In genomic region chr12:68675098-68675842, GRCh38 we compare ENCODE assay signal across 9 cellular contexts. TPM values are rescaled to one million over a fixed set of nuclear protein-coding genes. Genes with fewer than 3 reads are reported as not detected.
DNase-seq lines count a peak whose midpoint lies in the region; ATAC-seq and TF ChIP-seq lines count a peak whose summit lies in the region.
"Had no signal": no experiment of that assay in that cellular context is flagged by ENCODE, and none has a peak within 500 bp of the region (broad histone marks: within the 10 kb centered on the region; RNA-seq: fewer than 3 reads in every experiment).

No MANE protein-coding gene starts in this region.

- no peaks in the 10 kb centered on the region for H3K79me2 ChIP-seq in PC-3 (ENCODE audit: low read length)

- no peaks in the 10 kb centered on the region for H4K20me1 ChIP-seq in PC-3 (ENCODE audit: low read length)

- intact Hi-C loops in PC-3 (cut with micrococcal nuclease), result loop anchor here (5.0 to 10.0 kb wide), 2 partner anchors 343 to 450 kb away; partner anchors contain the start of genes IL26 and MDM1

- no peak for TF ChIP-seq CTCF in PC-3 (conservative IDR thresholded peaks at IDR 0.05; ENCODE audit: low read depth, low read length)

- DNase-seq in PC-3, result no peak
- DNase-seq in activated T-cell treated with anti-CD3 and anti-CD28 coated beads for 4 hours, result peak; percentile 42
- DNase-seq in left kidney (ENCODE audit: low read depth, low spot score), result peak; percentile 5
- peak; percentile 41 to 80 (median 70) for DNase-seq in stimulated activated naive CD4-positive, alpha-beta T cell (lab: John Stamatoyannopoulos, UW)
- DNase-seq in putamen (ENCODE audit: low spot score), result no peak
- DNase-seq: Kasumi-1 had no signal

- POLR2A ChIA-PET in PC-3 (lab: Charles Lee; ENCODE audit: unreplicated experiment), result interaction anchor here (0.5 kb wide), 1 partner anchor 27 kb away, joined by 3 read pairs; no protein-coding TSS in a partner anchor

- H3F3A ChIP-seq in PC-3 (ENCODE audit: low read length, unreplicated experiment), result peaks cover 4% of the 10 kb centered on the region

- H3K4me3 ChIP-seq in PC-3 (ENCODE audit: low read length), result no peak overlapping the region

- H3K9ac ChIP-seq in PC-3 (ENCODE audit: low read length), result no peak overlapping the region

- no peaks in the 10 kb centered on the region for H3K9me2 ChIP-seq in PC-3 (replicated peaks; ENCODE audit: low read length)

- no peaks in the 10 kb centered on the region for H3K27me3 ChIP-seq in PC-3 (ENCODE audit: low read length)

- H2AFZ ChIP-seq in PC-3 (ENCODE audit: low read length), result no peak overlapping the region

- BruUV-seq in PC-3 (replicated peaks; lab: Mats Ljungman, UMichigan), result no TSS peak

- peaks cover 10% of the 10 kb centered on the region; the same call in 1 of the 2 replicates for H3K4me1 ChIP-seq in PC-3 (ENCODE audit: insufficient read depth, low read length)

- H3K4me2 ChIP-seq in PC-3 (ENCODE audit: low read length), result peak overlapping the region; percentile 8; the same call in 1 of the 2 replicates

- CTCF ChIA-PET in PC-3 (lab: Charles Lee), result no interaction called here

- no peaks in the 10 kb centered on the region for H3K9me3 ChIP-seq in PC-3 (ENCODE audit: low read length)

- no peak overlapping the region for H3K27ac ChIP-seq in PC-3 (ENCODE audit: low read length)

- no peak for ATAC-seq in PC-3
- no peak for ATAC-seq in HG03097 (IDR thresholded peaks at IDR 0.05; ENCODE audit: low FRiP score, unreplicated experiment)
- no peak for ATAC-seq in HG03520 (IDR thresholded peaks at IDR 0.05; ENCODE audit: unreplicated experiment)
- ATAC-seq in GM18868 (IDR thresholded peaks at IDR 0.05; ENCODE audit: unreplicated experiment), result no peak

- no peaks in the 10 kb centered on the region for H3K36me3 ChIP-seq in PC-3 (ENCODE audit: low read depth, low read length)

RNA-seq across cellular contexts. Expression of gene NUP107, which starts 11.5 kb away (rescaled TPM):
- total RNA-seq in PC-3 (2014; rRNA removed), result 89.3 and 106 TPM in 2 replicates

Comparison
In these comparisons a context has a peak if more than half of its experiments do, and no peak if none do; other contexts are left out.
1. DNase-seq: peak in activated T-cell treated with anti-CD3 and anti-CD28 coated beads for 4 hours (single experiment), left kidney (single experiment) and stimulated activated naive CD4-positive, alpha-beta T cell (6 of 6); none in PC-3 (single experiment) and putamen (single experiment).